ENCODE assay signal across 1 cellular context in genomic region chr2:85599468-85600234, GRCh38.
TF ChIP-seq lines count a peak whose summit lies in the region.

No MANE protein-coding gene starts in this region.

TF ChIP-seq in HepG2, 621 proteins besides CTCF, POLR2A, EP300 and RAD21 (continues in another document):
- TF ChIP-seq, protein P1, sequence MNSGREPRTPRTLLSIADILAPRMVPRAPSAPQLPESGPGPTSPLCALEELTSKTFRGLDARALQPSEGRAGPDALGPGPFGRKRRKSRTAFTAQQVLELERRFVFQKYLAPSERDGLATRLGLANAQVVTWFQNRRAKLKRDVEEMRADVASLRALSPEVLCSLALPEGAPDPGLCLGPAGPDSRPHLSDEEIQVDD (CRISPR knock-in tag; IDR thresholded peaks at IDR 0.05; ENCODE audit: borderline replicate concordance): no peak
- TF ChIP-seq RXRA (CRISPR knock-in tag; IDR thresholded peaks at IDR 0.05) (0 out of 2 replicates have a peak, but pooled peaks have one; percentile 28), CAMTA2 (CRISPR knock-in tag; IDR thresholded peaks at IDR 0.05; ENCODE audit: borderline replicate concordance) (no peak), SIN3A (IDR thresholded peaks at IDR 0.05; ENCODE audit: borderline replicate concordance, low read depth, low read length) (no peak), ESRRA (CRISPR knock-in tag; IDR thresholded peaks at IDR 0.05; ENCODE audit: low read depth) (no peak), ZNF570 (CRISPR knock-in tag; IDR thresholded peaks at IDR 0.05; ENCODE audit: borderline replicate concordance) (no peak), SMARCE1 (IDR thresholded peaks at IDR 0.05; ENCODE audit: borderline replicate concordance) (no peak), ZNF770 (CRISPR knock-in tag; IDR thresholded peaks at IDR 0.05) (no peak), AKAP8 (CRISPR knock-in tag; IDR thresholded peaks at IDR 0.05) (peak; percentile 12; the same call in 1 of the 2 replicates), MEF2D (CRISPR knock-in tag; IDR thresholded peaks at IDR 0.05) (no peak), KLF6 (CRISPR knock-in tag; IDR thresholded peaks at IDR 0.05) (no peak), RAD51 (IDR thresholded peaks at IDR 0.05; ENCODE audit: borderline replicate concordance) (no peak), TSC22D2 (CRISPR knock-in tag; IDR thresholded peaks at IDR 0.05; ENCODE audit: borderline replicate concordance) (no peak), NR2F1 (CRISPR knock-in tag; IDR thresholded peaks at IDR 0.05) (no peak), ZNF678 (CRISPR knock-in tag; IDR thresholded peaks at IDR 0.05) (no peak), RBFOX2 (IDR thresholded peaks at IDR 0.05; ENCODE audit: low read depth, low read length) (peak; percentile 71), ZNF703 (CRISPR knock-in tag; IDR thresholded peaks at IDR 0.05; ENCODE audit: borderline replicate concordance) (no peak), FOXO1 (CRISPR knock-in tag; IDR thresholded peaks at IDR 0.05) (no peak), ZNF746 (CRISPR knock-in tag; IDR thresholded peaks at IDR 0.05) (no peak), ZFX (CRISPR knock-in tag; IDR thresholded peaks at IDR 0.05; ENCODE audit: low read depth) (peak; percentile 44; the same call in 1 of the 2 replicates), ARID2 (CRISPR knock-in tag; IDR thresholded peaks at IDR 0.05; ENCODE audit: borderline replicate concordance) (no peak), SP2 (CRISPR knock-in tag; IDR thresholded peaks at IDR 0.05) (no peak), CREBL2 (CRISPR knock-in tag; IDR thresholded peaks at IDR 0.05; ENCODE audit: borderline replicate concordance) (no peak), ZSCAN20 (CRISPR knock-in tag; IDR thresholded peaks at IDR 0.05; ENCODE audit: borderline replicate concordance) (no peak), ZNF687 (CRISPR knock-in tag; IDR thresholded peaks at IDR 0.05) (peak; percentile 79), FOXA3 (CRISPR knock-in tag; IDR thresholded peaks at IDR 0.05) (no peak), SIX4 (CRISPR knock-in tag; IDR thresholded peaks at IDR 0.05) (no peak), ZNF572 (CRISPR knock-in tag; IDR thresholded peaks at IDR 0.05) (no peak), ADNP (CRISPR knock-in tag; IDR thresholded peaks at IDR 0.05) (no peak), PAXIP1 (CRISPR knock-in tag; conservative IDR thresholded peaks at IDR 0.05) (peak; percentile 24; the same call in 1 of the 2 replicates), ZNF891 (CRISPR knock-in tag; IDR thresholded peaks at IDR 0.05) (peak; percentile 42; the same call in 1 of the 2 replicates), CEBPG (CRISPR knock-in tag; IDR thresholded peaks at IDR 0.05) (no peak), IRX3 (CRISPR knock-in tag; IDR thresholded peaks at IDR 0.05; ENCODE audit: borderline replicate concordance, low read depth) (no peak), ZNF484 (CRISPR knock-in tag; IDR thresholded peaks at IDR 0.05; ENCODE audit: borderline replicate concordance, low read depth) (no peak), ZNF501 (CRISPR knock-in tag; IDR thresholded peaks at IDR 0.05) (no peak), HDAC1 (CRISPR knock-in tag; IDR thresholded peaks at IDR 0.05) (no peak), BHLHE40 (IDR thresholded peaks at IDR 0.05; ENCODE audit: low read length) (no peak), MXI1 (IDR thresholded peaks at IDR 0.05; ENCODE audit: borderline replicate concordance, low read depth, low read length) (no peak), KDM2A (CRISPR knock-in tag; IDR thresholded peaks at IDR 0.05; ENCODE audit: borderline replicate concordance, low read depth) (no peak), SALL1 (CRISPR knock-in tag; IDR thresholded peaks at IDR 0.05) (0 out of 2 replicates have a peak, but pooled peaks have one; percentile 8), SMAD3 (CRISPR knock-in tag; IDR thresholded peaks at IDR 0.05) (no peak), ZNF749 (CRISPR knock-in tag; IDR thresholded peaks at IDR 0.05; ENCODE audit: borderline replicate concordance) (no peak), RBM22 (optimal IDR thresholded peaks at IDR 0.05; ENCODE audit: low read length) (peak; percentile 24), CREM (IDR thresholded peaks at IDR 0.05) (no peak), CREM (CRISPR knock-in tag; IDR thresholded peaks at IDR 0.05) (no peak)
- TF ChIP-seq, protein P2, sequence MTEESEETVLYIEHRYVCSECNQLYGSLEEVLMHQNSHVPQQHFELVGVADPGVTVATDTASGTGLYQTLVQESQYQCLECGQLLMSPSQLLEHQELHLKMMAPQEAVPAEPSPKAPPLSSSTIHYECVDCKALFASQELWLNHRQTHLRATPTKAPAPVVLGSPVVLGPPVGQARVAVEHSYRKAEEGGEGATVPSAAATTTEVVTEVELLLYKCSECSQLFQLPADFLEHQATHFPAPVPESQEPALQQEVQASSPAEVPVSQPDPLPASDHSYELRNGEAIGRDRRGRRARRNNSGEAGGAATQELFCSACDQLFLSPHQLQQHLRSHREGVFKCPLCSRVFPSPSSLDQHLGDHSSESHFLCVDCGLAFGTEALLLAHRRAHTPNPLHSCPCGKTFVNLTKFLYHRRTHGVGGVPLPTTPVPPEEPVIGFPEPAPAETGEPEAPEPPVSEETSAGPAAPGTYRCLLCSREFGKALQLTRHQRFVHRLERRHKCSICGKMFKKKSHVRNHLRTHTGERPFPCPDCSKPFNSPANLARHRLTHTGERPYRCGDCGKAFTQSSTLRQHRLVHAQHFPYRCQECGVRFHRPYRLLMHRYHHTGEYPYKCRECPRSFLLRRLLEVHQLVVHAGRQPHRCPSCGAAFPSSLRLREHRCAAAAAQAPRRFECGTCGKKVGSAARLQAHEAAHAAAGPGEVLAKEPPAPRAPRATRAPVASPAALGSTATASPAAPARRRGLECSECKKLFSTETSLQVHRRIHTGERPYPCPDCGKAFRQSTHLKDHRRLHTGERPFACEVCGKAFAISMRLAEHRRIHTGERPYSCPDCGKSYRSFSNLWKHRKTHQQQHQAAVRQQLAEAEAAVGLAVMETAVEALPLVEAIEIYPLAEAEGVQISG (CRISPR knock-in tag; IDR thresholded peaks at IDR 0.05): peak; percentile 15; the same call in 1 of the 2 replicates
- TF ChIP-seq, protein P3, sequence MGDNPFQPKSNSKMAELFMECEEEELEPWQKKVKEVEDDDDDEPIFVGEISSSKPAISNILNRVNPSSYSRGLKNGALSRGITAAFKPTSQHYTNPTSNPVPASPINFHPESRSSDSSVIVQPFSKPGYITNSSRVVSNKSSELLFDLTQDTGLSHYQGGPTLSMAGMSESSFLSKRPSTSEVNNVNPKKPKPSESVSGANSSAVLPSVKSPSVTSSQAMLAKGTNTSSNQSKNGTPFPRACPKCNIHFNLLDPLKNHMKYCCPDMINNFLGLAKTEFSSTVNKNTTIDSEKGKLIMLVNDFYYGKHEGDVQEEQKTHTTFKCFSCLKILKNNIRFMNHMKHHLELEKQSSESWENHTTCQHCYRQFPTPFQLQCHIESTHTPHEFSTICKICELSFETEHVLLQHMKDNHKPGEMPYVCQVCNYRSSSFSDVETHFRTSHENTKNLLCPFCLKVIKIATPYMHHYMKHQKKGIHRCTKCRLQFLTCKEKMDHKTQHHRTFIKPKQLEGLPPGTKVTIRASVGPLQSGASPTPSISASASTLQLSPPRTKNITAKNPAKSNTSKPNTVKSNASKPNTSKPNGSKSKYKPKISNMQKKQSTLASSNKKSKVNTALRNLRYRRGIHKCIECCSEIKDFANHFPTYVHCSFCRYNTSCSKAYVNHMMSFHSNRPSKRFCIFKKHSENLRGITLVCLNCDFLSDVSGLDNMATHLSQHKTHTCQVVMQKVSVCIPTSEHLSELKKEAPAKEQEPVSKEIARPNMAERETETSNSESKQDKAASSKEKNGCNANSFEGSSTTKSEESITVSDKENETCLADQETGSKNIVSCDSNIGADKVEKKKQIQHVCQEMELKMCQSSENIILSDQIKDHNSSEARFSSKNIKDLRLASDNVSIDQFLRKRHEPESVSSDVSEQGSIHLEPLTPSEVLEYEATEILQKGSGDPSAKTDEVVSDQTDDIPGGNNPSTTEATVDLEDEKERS (CRISPR knock-in tag; IDR thresholded peaks at IDR 0.05): no peak
- TF ChIP-seq, protein P4, sequence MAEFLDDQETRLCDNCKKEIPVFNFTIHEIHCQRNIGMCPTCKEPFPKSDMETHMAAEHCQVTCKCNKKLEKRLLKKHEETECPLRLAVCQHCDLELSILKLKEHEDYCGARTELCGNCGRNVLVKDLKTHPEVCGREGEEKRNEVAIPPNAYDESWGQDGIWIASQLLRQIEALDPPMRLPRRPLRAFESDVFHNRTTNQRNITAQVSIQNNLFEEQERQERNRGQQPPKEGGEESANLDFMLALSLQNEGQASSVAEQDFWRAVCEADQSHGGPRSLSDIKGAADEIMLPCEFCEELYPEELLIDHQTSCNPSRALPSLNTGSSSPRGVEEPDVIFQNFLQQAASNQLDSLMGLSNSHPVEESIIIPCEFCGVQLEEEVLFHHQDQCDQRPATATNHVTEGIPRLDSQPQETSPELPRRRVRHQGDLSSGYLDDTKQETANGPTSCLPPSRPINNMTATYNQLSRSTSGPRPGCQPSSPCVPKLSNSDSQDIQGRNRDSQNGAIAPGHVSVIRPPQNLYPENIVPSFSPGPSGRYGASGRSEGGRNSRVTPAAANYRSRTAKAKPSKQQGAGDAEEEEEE (CRISPR knock-in tag; IDR thresholded peaks at IDR 0.05; ENCODE audit: borderline replicate concordance): no peak
- TF ChIP-seq, protein P5, sequence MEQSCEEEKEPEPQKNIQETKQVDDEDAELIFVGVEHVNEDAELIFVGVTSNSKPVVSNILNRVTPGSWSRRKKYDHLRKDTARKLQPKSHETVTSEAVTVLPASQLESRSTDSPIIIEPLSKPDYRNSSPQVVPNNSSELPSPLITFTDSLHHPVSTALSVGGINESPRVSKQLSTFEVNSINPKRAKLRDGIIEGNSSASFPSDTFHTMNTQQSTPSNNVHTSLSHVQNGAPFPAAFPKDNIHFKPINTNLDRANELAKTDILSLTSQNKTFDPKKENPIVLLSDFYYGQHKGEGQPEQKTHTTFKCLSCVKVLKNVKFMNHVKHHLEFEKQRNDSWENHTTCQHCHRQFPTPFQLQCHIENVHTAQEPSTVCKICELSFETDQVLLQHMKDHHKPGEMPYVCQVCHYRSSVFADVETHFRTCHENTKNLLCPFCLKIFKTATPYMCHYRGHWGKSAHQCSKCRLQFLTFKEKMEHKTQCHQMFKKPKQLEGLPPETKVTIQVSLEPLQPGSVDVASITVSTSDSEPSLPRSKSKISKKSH (CRISPR knock-in tag; IDR thresholded peaks at IDR 0.05; ENCODE audit: borderline replicate concordance): no peak; the same call in 1 of the 2 replicates
